22 cellular contexts compared by ENCODE assay signal in the genomic region with DNA sequence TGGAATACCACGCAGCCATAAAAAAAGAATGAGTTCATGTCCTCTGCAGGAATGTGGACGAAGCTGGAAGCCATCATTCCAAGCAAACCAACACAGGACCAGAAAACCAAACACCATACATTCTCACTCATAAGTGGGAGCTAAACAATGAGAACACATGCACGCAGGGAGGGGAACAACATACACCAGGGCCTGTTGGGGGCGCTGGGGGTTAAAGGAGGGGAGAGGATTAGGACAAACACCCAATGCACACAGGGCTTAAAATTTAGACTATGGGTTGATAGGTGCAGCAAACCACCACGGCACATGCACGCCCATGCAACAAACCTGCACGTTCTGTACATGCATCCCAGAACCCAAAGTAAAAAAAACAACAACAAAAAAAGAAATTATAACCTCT. TPM values are rescaled to one million over a fixed set of nuclear protein-coding genes. Genes with fewer than 3 reads are reported as not detected.
"Had no signal": no experiment of that assay in that cellular context is flagged by ENCODE, and none has a peak within 500 bp of the region (broad histone marks: within the 10 kb centered on the region; RNA-seq: fewer than 3 reads in every experiment).

No MANE protein-coding gene starts in this region.

- H3K27ac ChIP-seq: PC-9, Peyer's patch, SJSA1 had no signal

- ATAC-seq: T-cell had no signal

- H3K4me3 ChIP-seq: PC-9, Peyer's patch, SJSA1 had no signal

- H3K27me3 ChIP-seq: Peyer's patch, SJSA1 had no signal

- H3K36me3 ChIP-seq: Peyer's patch, SJSA1 had no signal

- H2AFZ ChIP-seq: PC-9 had no signal

- H3K27ac Mint-ChIP-seq: T-cell had no signal

- H3K4me1 Mint-ChIP-seq: T-cell had no signal

- H3K4me2 ChIP-seq: PC-9 had no signal

- H3K36me3 Mint-ChIP-seq: T-cell had no signal

- H3K27me3 Mint-ChIP-seq: T-cell had no signal

- H3K9me3 ChIP-seq: Peyer's patch, SJSA1 had no signal

- H3K4me1 ChIP-seq: Peyer's patch, SJSA1 had no signal

- DNase-seq: KBM-7; MV-4-11; NCI-H1048; NCI-H1105; NCI-H1436 treated with DMSO at 0.1 percent for 48 hours; NCI-H1694; NCI-H187 treated with DMSO at 0.1 percent for 48 hours; NCI-H2171 treated with DMSO at 0.1 percent for 48 hours; NCI-H446 treated with DMSO at 0.1 percent for 48 hours; NCI-H526; NCI-H748 treated with DMSO at 0.1 percent for 48 hours; NK-92 treated with Interleukin-12 subunit alpha and Interleukin-12 subunit beta, amount 100 ng/mL, for 24 hours; OCI-M1; PC-9; Peyer's patch; Right ventricle myocardium superior; SIG-M5; T-cell had no signal

- H3K4me3 Mint-ChIP-seq: T-cell had no signal

RNA-seq across cellular contexts. Expression of a gene that starts 23.3 kb away (rescaled TPM):
- total RNA-seq: HT-29, LHCN-M2, RPMI7951, T-cell had no signal

RNA-seq across cellular contexts. Expression of a gene that starts 27.1 kb away (rescaled TPM):
- total RNA-seq: LHCN-M2, RPMI7951, T-cell had no signal
